8 cellular contexts compared by ENCODE assay signal in the genomic region with DNA sequence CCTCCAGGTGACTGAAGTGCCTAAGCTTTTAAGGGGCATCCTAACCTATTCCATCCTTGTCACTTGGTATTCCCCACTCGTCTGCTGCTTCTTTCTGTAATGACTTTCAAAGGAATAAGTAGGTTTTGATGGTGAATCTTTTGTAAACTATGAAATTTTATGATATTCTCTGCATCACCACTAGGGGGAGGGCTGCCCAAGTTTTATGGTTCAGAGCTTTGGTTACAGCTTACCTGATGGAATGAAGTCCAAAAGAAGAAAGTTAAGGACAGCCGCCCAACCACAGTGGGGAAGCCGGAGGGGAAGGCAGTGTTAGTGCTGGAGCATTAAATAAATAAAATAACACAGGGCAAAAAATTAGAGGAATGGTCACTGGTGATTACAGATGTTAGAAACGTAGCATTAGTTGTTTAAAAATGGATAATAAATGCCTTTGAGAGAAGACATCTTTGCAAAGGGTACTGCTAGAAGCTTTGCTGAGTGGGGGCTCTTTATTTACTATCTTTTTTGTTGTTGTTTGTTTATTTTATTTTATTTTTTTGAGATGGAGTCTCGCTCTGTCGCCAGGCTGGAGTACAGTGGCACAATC.
DNase-seq lines count a peak whose midpoint lies in the region; TF ChIP-seq lines count a peak whose summit lies in the region.

No MANE protein-coding gene starts in this region.

- H3K4me3 ChIP-seq in KMS-11 (IDR thresholded peaks at IDR 0.05; ENCODE audit: insufficient read depth, low read depth, low read length) = no peak overlapping the region

- no peaks in the 10 kb centered on the region for H3K36me3 ChIP-seq in KMS-11 (ENCODE audit: insufficient read depth)

- H3K27me3 Mint-ChIP-seq in T-helper 2 cell treated with Interferon-gamma antibody and Interleukin-4, amounts not matched to agents 5 μg/mL and 100 μg/mL, for 36 hours (ENCODE audit: low read depth) = no peaks in the 10 kb centered on the region

- H3K27me3 ChIP-seq in KMS-11 (ENCODE audit: insufficient read depth, low read depth) = no peaks in the 10 kb centered on the region

- POLR2A ChIA-PET in GM10248 (lab: Yijun Ruan, JAX) = no interaction called here

- CTCF ChIA-PET in GM10248 (lab: Yijun Ruan, JAX) = interaction anchor here (0.7 to 3.5 kb wide), 29 partner anchors 8 to 1575 kb away, joined by 3 to 48 read pairs (median 4); no protein-coding TSS in a partner anchor

- no peaks in the 10 kb centered on the region for H3K79me2 ChIP-seq in KMS-11 (ENCODE audit: insufficient read depth, low read depth)

- H3K27ac ChIP-seq in KMS-11 = no peak overlapping the region

- TF ChIP-seq CTCF in GM10248 (IDR thresholded peaks at IDR 0.05; ENCODE audit: control extremely low read depth, extremely low read depth, low read depth, missing control alignments) (peak; percentile 69), KMS-11 (conservative IDR thresholded peaks at IDR 0.05; ENCODE audit: low read depth, low read length) (peak; percentile 83)

- no peaks in the 10 kb centered on the region for H3K36me3 Mint-ChIP-seq in T-helper 2 cell treated with Interferon-gamma antibody and Interleukin-4, amounts not matched to agents 5 μg/mL and 100 μg/mL, for 36 hours (ENCODE audit: low read depth)

- no peaks in the 10 kb centered on the region for H4K20me1 ChIP-seq in KMS-11 (ENCODE audit: insufficient read depth)

- H3K4me3 Mint-ChIP-seq in T-helper 2 cell treated with Interferon-gamma antibody and Interleukin-4, amounts not matched to agents 5 μg/mL and 100 μg/mL, for 36 hours = no peak overlapping the region

- DNase-seq in AG08396 (ENCODE audit: low spot score) (peak; percentile 11), GM10248 (ENCODE audit: extremely low spot score) (peak; percentile 46), fibroblast of peridontal ligament (ENCODE audit: extremely low read depth) (peak; percentile 18), renal cortical epithelial cell (ENCODE audit: low read depth) (peak; percentile 48), activated gamma-delta T cell (lab: John Stamatoyannopoulos, UW) (no peak), hepatic stellate cell (ENCODE audit: low spot score) (no peak)
- DNase-seq in T-helper 2 cell treated with Interferon-gamma antibody and Interleukin-4, amounts not matched to agents 5 μg/mL and 100 μg/mL, for 36 hours (ENCODE audit: low spot score) = peak; percentile 3

- no peaks in the 10 kb centered on the region for H3K4me1 Mint-ChIP-seq in T-helper 2 cell treated with Interferon-gamma antibody and Interleukin-4, amounts not matched to agents 5 μg/mL and 100 μg/mL, for 36 hours (ENCODE audit: low read depth)

- H2AFZ ChIP-seq in KMS-11 (ENCODE audit: low read depth) = no peak overlapping the region

- H3K4me2 ChIP-seq in KMS-11 = no peak overlapping the region

- H3K9ac ChIP-seq in KMS-11 = no peak overlapping the region

- no peaks in the 10 kb centered on the region for H3K4me1 ChIP-seq in KMS-11 (ENCODE audit: low read depth, poor library complexity, severe bottlenecking)

- H3K9me3 Mint-ChIP-seq in T-helper 2 cell treated with Interferon-gamma antibody and Interleukin-4, amounts not matched to agents 5 μg/mL and 100 μg/mL, for 36 hours = no peaks in the 10 kb centered on the region

- no peak overlapping the region for H3K27ac Mint-ChIP-seq in T-helper 2 cell treated with Interferon-gamma antibody and Interleukin-4, amounts not matched to agents 5 μg/mL and 100 μg/mL, for 36 hours

Comparison
In these comparisons a context has a peak if more than half of its experiments do, and no peak if none do; other contexts are left out.
1. DNase-seq: peak in AG08396 (single experiment), GM10248 (single experiment), T-helper 2 cell treated with Interferon-gamma antibody and Interleukin-4, amounts not matched to agents 5 μg/mL and 100 μg/mL, for 36 hours (single experiment), fibroblast of peridontal ligament (single experiment) and renal cortical epithelial cell (single experiment); none in activated gamma-delta T cell (single experiment) and hepatic stellate cell (single experiment).